10 cellular contexts compared by ENCODE assay signal in genomic region chr17:34616148-34616547, GRCh38. TPM values are rescaled to one million over a fixed set of nuclear protein-coding genes. Genes with fewer than 3 reads are reported as not detected.
DNase-seq lines count a peak whose midpoint lies in the region; ATAC-seq and TF ChIP-seq lines count a peak whose summit lies in the region.
"Had no signal": no experiment of that assay in that cellular context is flagged by ENCODE, and none has a peak within 500 bp of the region (broad histone marks: within the 10 kb centered on the region; RNA-seq: fewer than 3 reads in every experiment).

No MANE protein-coding gene starts in this region.

- H2AFZ ChIP-seq in neural progenitor cell (replicated peaks) = peak overlapping the region; percentile 8

- no peaks in the 10 kb centered on the region for H4K20me1 ChIP-seq in neural progenitor cell (ENCODE audit: low read depth)

- peak overlapping the region; percentile 92 for H3K27ac ChIP-seq in WERI-Rb-1
- H3K27ac ChIP-seq in neural progenitor cell = no peak overlapping the region

- ATAC-seq in activated T-helper 17 cell treated with anti-CD3 and anti-CD28 coated beads, Interleukin-2, amount 50 U/mL, for 72 hours (replicated peaks) = no peak
- ATAC-seq: T-cell had no signal

- H3K36me3 Mint-ChIP-seq in neural progenitor cell = no peaks in the 10 kb centered on the region
- no peaks in the 10 kb centered on the region for H3K36me3 Mint-ChIP-seq in activated T-helper 17 cell treated with anti-CD3 and anti-CD28 coated beads, Interleukin-2, amount 50 U/mL, for 72 hours (ENCODE audit: low read depth)
- H3K36me3 Mint-ChIP-seq: T-cell had no signal

- H3K27me3 ChIP-seq in WERI-Rb-1 (ENCODE audit: insufficient read depth, low read depth, severe bottlenecking) (no peaks in the 10 kb centered on the region), neural progenitor cell (no peaks in the 10 kb centered on the region)

- peak overlapping the region; percentile 15 for H3K4me3 ChIP-seq in WERI-Rb-1 (ENCODE audit: low read depth, low read length)
- no peak overlapping the region for H3K4me3 ChIP-seq in neural progenitor cell

- no peak overlapping the region for H3K4me3 Mint-ChIP-seq in neural progenitor cell
- H3K4me3 Mint-ChIP-seq in activated T-helper 17 cell treated with anti-CD3 and anti-CD28 coated beads, Interleukin-2, amount 50 U/mL, for 72 hours = no peak overlapping the region
- H3K4me3 Mint-ChIP-seq: stimulated activated naive CD8-positive, alpha-beta T cell treated with anti-CD3 and anti-CD28 coated beads, Interleukin-15, Interleukin-2, amounts not matched to agents 100 ng/mL and 50 ng/mL, for 24 hours; T-cell had no signal

- peaks cover 49% of the 10 kb centered on the region for H3K4me1 Mint-ChIP-seq in neural progenitor cell
- H3K4me1 Mint-ChIP-seq in activated T-helper 17 cell treated with anti-CD3 and anti-CD28 coated beads, Interleukin-2, amount 50 U/mL, for 72 hours = no peaks in the 10 kb centered on the region
- H3K4me1 Mint-ChIP-seq: T-cell had no signal

- DNase-seq in G401 (ENCODE audit: low spot score) (peak; percentile 46), NCI-H2107 (lab: John Stamatoyannopoulos, UW) (peak; percentile 79), WERI-Rb-1 (peak; percentile 97), neural progenitor cell (ENCODE audit: low spot score) (peak; percentile 42), GM13977 (ENCODE audit: low spot score) (no peak)
- no peak for DNase-seq in activated CD4-positive, alpha-beta T cell treated with anti-CD3 and anti-CD28 coated beads, Interleukin-2, amount 50 U/mL, for 4 hours
- DNase-seq: Kasumi-1, T-cell had no signal

- H3K9ac ChIP-seq in neural progenitor cell = no peak overlapping the region

- peaks cover 20% of the 10 kb centered on the region for H3K27me3 Mint-ChIP-seq in neural progenitor cell (ENCODE audit: insufficient read depth, low read depth)
- peaks cover 45% of the 10 kb centered on the region for H3K27me3 Mint-ChIP-seq in activated T-helper 17 cell treated with anti-CD3 and anti-CD28 coated beads, Interleukin-2, amount 50 U/mL, for 72 hours

- peak overlapping the region; percentile 33 for H3K27ac Mint-ChIP-seq in neural progenitor cell
- H3K27ac Mint-ChIP-seq in activated T-helper 17 cell treated with anti-CD3 and anti-CD28 coated beads, Interleukin-2, amount 50 U/mL, for 72 hours = no peak overlapping the region
- H3K27ac Mint-ChIP-seq: stimulated activated naive CD8-positive, alpha-beta T cell treated with anti-CD3 and anti-CD28 coated beads, Interleukin-15, Interleukin-2, amounts not matched to agents 100 ng/mL and 50 ng/mL, for 24 hours; T-cell had no signal

- H3F3A ChIP-seq in neural progenitor cell (ENCODE audit: low read depth) = peaks cover 6% of the 10 kb centered on the region

- in situ Hi-C loops in G401 (cut with HindIII; ENCODE audit: low sequenced_read_pairs) (no loop called here), GM13977 (cut with MboI; ENCODE audit: low pct_unique_long_range_greater_than_20kb, low sequenced_read_pairs, unreplicated experiment) (no loop called here)

- H3K36me3 ChIP-seq in WERI-Rb-1 = no peaks in the 10 kb centered on the region
- no peaks in the 10 kb centered on the region for H3K36me3 ChIP-seq in neural progenitor cell

- H3K9me3 ChIP-seq in WERI-Rb-1 (ENCODE audit: severe bottlenecking) (no peaks in the 10 kb centered on the region), neural progenitor cell (ENCODE audit: low read depth) (no peaks in the 10 kb centered on the region)

- TF ChIP-seq CTCF in WERI-Rb-1 (IDR thresholded peaks at IDR 0.05; ENCODE audit: low read depth, low read length) (no peak), neural progenitor cell (IDR thresholded peaks at IDR 0.05) (no peak), GM13977 (IDR thresholded peaks at IDR 0.05; ENCODE audit: extremely low read depth, insufficient read depth, missing control alignments) (no peak)

- H3K9me3 Mint-ChIP-seq in neural progenitor cell = no peaks in the 10 kb centered on the region
- no peaks in the 10 kb centered on the region for H3K9me3 Mint-ChIP-seq in activated T-helper 17 cell treated with anti-CD3 and anti-CD28 coated beads, Interleukin-2, amount 50 U/mL, for 72 hours
- H3K9me3 Mint-ChIP-seq: stimulated activated naive CD8-positive, alpha-beta T cell treated with anti-CD3 and anti-CD28 coated beads, Interleukin-15, Interleukin-2, amounts not matched to agents 100 ng/mL and 50 ng/mL, for 24 hours; T-cell had no signal

- H3K4me1 ChIP-seq in neural progenitor cell = peaks cover 36% of the 10 kb centered on the region

- H3K79me2 ChIP-seq in neural progenitor cell (ENCODE audit: low read depth) = no peaks in the 10 kb centered on the region

- H3K4me2 ChIP-seq in neural progenitor cell = peak overlapping the region; percentile 58

RNA-seq across cellular contexts. Expression of gene TMEM132E, which starts 36.8 kb away (rescaled TPM):
- not detected in 2 replicates for total RNA-seq in G401 (2014; rRNA removed; shearing (Covaris generic))
- total RNA-seq in neural progenitor cell (ENCODE audit: low replicate concordance) = 0.21 and 0.43 TPM in 2 replicates
- total RNA-seq in activated T-helper 17 cell treated with anti-CD3 and anti-CD28 coated beads, Interleukin-2, amount 50 U/mL, for 72 hours = not detected

Comparison
In these comparisons a context has a peak if more than half of its experiments do, and no peak if none do; other contexts are left out.
1. DNase-seq: peak in G401 (single experiment), NCI-H2107 (single experiment), WERI-Rb-1 (single experiment) and neural progenitor cell (single experiment); none in activated CD4-positive, alpha-beta T cell treated with anti-CD3 and anti-CD28 coated beads, Interleukin-2, amount 50 U/mL, for 4 hours (0 of 2) and GM13977 (single experiment).